ENCODE assay signal across 24 cellular contexts in genomic region chr3:14506626-14507344, GRCh38. TPM values are rescaled to one million over a fixed set of nuclear protein-coding genes. Genes with fewer than 3 reads are reported as not detected.
"Had no signal": no experiment of that assay in that cellular context is flagged by ENCODE, and none has a peak within 500 bp of the region (broad histone marks: within the 10 kb centered on the region; RNA-seq: fewer than 3 reads in every experiment).

No MANE protein-coding gene starts in this region.

- H3K9me3 ChIP-seq: neutrophil, thyroid gland had no signal

- H3K27me3 ChIP-seq: dorsolateral prefrontal cortex, hepatocyte, thyroid gland had no signal

- FAIRE-seq: colon, frontal cortex, TTC549 had no signal

- H3K27ac ChIP-seq: dorsolateral prefrontal cortex, esophagus muscularis mucosa, hepatocyte, left ventricle myocardium inferior, neutrophil, parathyroid adenoma, thyroid gland, WERI-Rb-1 had no signal

- DNase-seq: aorta; effector memory CD8-positive, alpha-beta T cell; glutamatergic neuron; immature natural killer cell; kidney glomerular epithelial cell; left ventricle myocardium inferior; mammary epithelial cell; stimulated activated CD4-positive, alpha-beta T cell treated with anti-CD3 and anti-CD28 coated beads, Interleukin-4, amount 100 ng/mL, for 24 hours; substantia nigra; T-helper 1 cell had no signal

- H3K36me3 ChIP-seq: neutrophil, thyroid gland, WERI-Rb-1 had no signal

- H3K4me3 ChIP-seq: dorsolateral prefrontal cortex, esophagus muscularis mucosa, hepatocyte, left ventricle myocardium inferior, thyroid gland had no signal

- ATAC-seq: activated naive CD4-positive, alpha-beta T cell treated with anti-CD3 and anti-CD28 coated beads, Interleukin-2, amount 50 U/mL, for 72 hours; effector memory CD8-positive, alpha-beta T cell; natural killer cell treated with Interleukin-12 subunit alpha and Interleukin-12 subunit beta and Interleukin-15 and Interleukin-18, amount 100 ng/mL, for 72 hours had no signal

RNA-seq across cellular contexts. Expression of gene GRIP2, which starts 33.4 kb away (rescaled TPM):
- total RNA-seq: activated CD8-positive, alpha-beta memory T cell treated with anti-CD3 and anti-CD28 coated beads for 36 hours; activated naive CD4-positive, alpha-beta T cell treated with anti-CD3 and anti-CD28 coated beads, Interleukin-2, amount 50 U/mL, for 72 hours; activated T-helper 1 cell treated with anti-CD3 and anti-CD28 coated beads, Interleukin-12 subunit alpha, Interleukin-12 subunit beta, Interleukin-2, Interleukin-4 antibody, amounts not matched to agents 30 ng/mL and 10 ng/mL and 1 ng/mL, durations not matched to agents 14 hours and 24 hours and 36 hours; natural killer cell treated with Interleukin-12 subunit alpha and Interleukin-12 subunit beta and Interleukin-15 and Interleukin-18, amount 100 ng/mL, for 72 hours had no signal
- polyA plus RNA-seq: immature natural killer cell had no signal
